ENCODE assay signal across 16 cellular contexts in genomic region chr18:46542545-46542944, GRCh38.
DNase-seq lines count a peak whose midpoint lies in the region; ATAC-seq, FAIRE-seq and TF ChIP-seq lines count a peak whose summit lies in the region.
"Had no signal": no experiment of that assay in that cellular context is flagged by ENCODE, and none has a peak within 500 bp of the region (broad histone marks: within the 10 kb centered on the region; RNA-seq: fewer than 3 reads in every experiment).

No MANE protein-coding gene starts in this region.

- H3K27me3 ChIP-seq in adipocyte (replicated peaks; ENCODE audit: control insufficient read depth, insufficient read depth, low read length) (no peaks in the 10 kb centered on the region), aorta (ENCODE audit: control insufficient read depth in 1 of 2, insufficient read depth in 2 of 2, low read length in 1 of 2) (no peaks in the 10 kb centered on the region)

- H3K36me3 ChIP-seq in adipocyte (ENCODE audit: control insufficient read depth, insufficient read depth, low read length, severe bottlenecking) (no peaks in the 10 kb centered on the region), aorta (ENCODE audit: control insufficient read depth in 1 of 2, insufficient read depth in 2 of 2, low read length in 1 of 2) (no peaks in the 10 kb centered on the region)
- H3K36me3 ChIP-seq: gastroesophageal sphincter had no signal

- H3K36me3 Mint-ChIP-seq in activated T-cell treated with anti-CD3 and anti-CD28 coated beads, Interleukin-2, amount 50 U/mL, for 4 hours (ENCODE audit: insufficient read depth), result no peaks in the 10 kb centered on the region
- H3K36me3 Mint-ChIP-seq: activated CD4-positive, alpha-beta memory T cell treated with anti-CD3 and anti-CD28 coated beads for 36 hours had no signal

- ATAC-seq in A549 (no peak), aorta (ENCODE audit: low FRiP score) (no peak), GM21423 (IDR thresholded peaks at IDR 0.05; ENCODE audit: unreplicated experiment) (no peak)
- ATAC-seq in activated T-cell treated with anti-CD3 and anti-CD28 coated beads, Interleukin-2, amount 50 U/mL, for 4 hours, result no peak
- ATAC-seq: gastroesophageal sphincter had no signal

- no peak overlapping the region for H3K4me3 ChIP-seq in A549
- no peak overlapping the region for H3K4me3 ChIP-seq in adipocyte (ENCODE audit: low read length)
- no peak overlapping the region for H3K4me3 ChIP-seq in aorta (ENCODE audit: low read length in 2 of 2)
- H3K4me3 ChIP-seq: gastroesophageal sphincter had no signal

- H3K4me2 ChIP-seq in A549, result no peak overlapping the region

- intact Hi-C loops in aorta (cut with DNase I), result no loop called here

- no peak for TF ChIP-seq EP300 in A549 (IDR thresholded peaks at IDR 0.05)

- H3K9me3 Mint-ChIP-seq in activated T-cell treated with anti-CD3 and anti-CD28 coated beads, Interleukin-2, amount 50 U/mL, for 4 hours, result no peaks in the 10 kb centered on the region
- H3K9me3 Mint-ChIP-seq: activated CD4-positive, alpha-beta memory T cell treated with anti-CD3 and anti-CD28 coated beads for 36 hours had no signal

- no peak for TF ChIP-seq CTCF in A549 (IDR thresholded peaks at IDR 0.05)

- peaks cover 11% of the 10 kb centered on the region for H3K27me3 Mint-ChIP-seq in activated T-cell treated with anti-CD3 and anti-CD28 coated beads, Interleukin-2, amount 50 U/mL, for 4 hours (ENCODE audit: low read depth)

- FAIRE-seq in A549 (lab: Jason Lieb, UNC), result no peak
- FAIRE-seq: astrocyte, islet of Langerhans had no signal

- TF ChIP-seq RAD21 in A549 (conservative IDR thresholded peaks at IDR 0.05 in 1 of 2, IDR thresholded peaks at IDR 0.05 in 1 of 2), result no peak

- WGBS in A549 (ENCODE audit: missing lambda C conversion rate), result 5% methylated on average over 5 of the region's 5 CpGs
- WGBS in aorta, 2 donors, result 50 to 52% methylated on average over 5 of the region's 5 CpGs

- H3K4me3 Mint-ChIP-seq in activated T-cell treated with anti-CD3 and anti-CD28 coated beads, Interleukin-2, amount 50 U/mL, for 4 hours, result no peak overlapping the region
- H3K4me3 Mint-ChIP-seq: activated CD4-positive, alpha-beta memory T cell treated with anti-CD3 and anti-CD28 coated beads for 36 hours; HFFc6 had no signal

- H3K27ac ChIP-seq in A549 (no peak overlapping the region), aorta (ENCODE audit: low read depth in 1 of 2, low read length in 2 of 2) (no peak overlapping the region)
- H3K27ac ChIP-seq: gastroesophageal sphincter had no signal

- H3K9ac ChIP-seq in adipocyte (ENCODE audit: low read length), result no peak overlapping the region

- CTCF ChIA-PET in A549 (lab: Yijun Ruan, JAX), result no interaction called here

- H3K4me1 ChIP-seq in A549 (no peaks in the 10 kb centered on the region), adipocyte (ENCODE audit: control insufficient read depth, insufficient read depth, low read length) (no peaks in the 10 kb centered on the region), aorta (ENCODE audit: control insufficient read depth in 1 of 2, insufficient read depth in 2 of 2, low read length in 2 of 2) (no peaks in the 10 kb centered on the region)
- H3K4me1 ChIP-seq: Caco-2, gastroesophageal sphincter had no signal

- DNase-seq in A549 (ENCODE audit: low read depth in 1 of 2, low spot score in 1 of 2) (no peak), LHCN-M2 (ENCODE audit: low read depth) (peak; percentile 6), adipocyte (ENCODE audit: low read depth) (peak; percentile 21), iPS-NIHi7 (ENCODE audit: extremely low spot score) (peak; percentile 67), NCI-H748 (lab: John Stamatoyannopoulos, UW; ENCODE audit: unreplicated experiment) (no peak), aorta (no peak)
- no peak for DNase-seq in activated T-cell treated with anti-CD3 and anti-CD28 coated beads, Interleukin-2, amount 50 U/mL, for 4 hours
- DNase-seq: activated CD4-positive, alpha-beta memory T cell treated with anti-CD3 and anti-CD28 coated beads for 36 hours; effector CD4-positive, alpha-beta T cell; HFFc6; NCI-H2227 treated with DMSO at 0.1 percent for 48 hours had no signal

- H3K9me3 ChIP-seq in A549 (no peaks in the 10 kb centered on the region), adipocyte (ENCODE audit: control insufficient read depth, low read length) (no peaks in the 10 kb centered on the region), aorta (ENCODE audit: control insufficient read depth, low read length) (no peaks in the 10 kb centered on the region)
- H3K9me3 ChIP-seq: Caco-2, gastroesophageal sphincter had no signal

- no peak for TF ChIP-seq POLR2A in A549 (IDR thresholded peaks at IDR 0.05; ENCODE audit: low read length)

- no peaks in the 10 kb centered on the region for H3K4me1 Mint-ChIP-seq in activated T-cell treated with anti-CD3 and anti-CD28 coated beads, Interleukin-2, amount 50 U/mL, for 4 hours (ENCODE audit: low read depth)

- POLR2A ChIA-PET in A549 (lab: Yijun Ruan, JAX), result no interaction called here

TF ChIP-seq in A549, 52 proteins besides CTCF, POLR2A, EP300 and RAD21:
- TF ChIP-seq HOXB13 (CRISPR knock-in tag; IDR thresholded peaks at IDR 0.05; ENCODE audit: low read depth) (no peak), ELK1 (IDR thresholded peaks at IDR 0.05; ENCODE audit: low read depth, low read length) (no peak), EHMT2 (IDR thresholded peaks at IDR 0.05; ENCODE audit: low read depth) (peak; percentile 67; the same call in 1 of the 2 replicates), MAZ (IDR thresholded peaks at IDR 0.05; ENCODE audit: borderline replicate concordance, low read depth, low read length) (no peak), JUNB (IDR thresholded peaks at IDR 0.05) (no peak), REST (IDR thresholded peaks at IDR 0.05) (peak; percentile 85), RNF2 (IDR thresholded peaks at IDR 0.05; ENCODE audit: borderline replicate concordance, low read depth) (no peak)

Comparison
In these comparisons a context has a peak if more than half of its experiments do, and no peak if none do; other contexts are left out.
1. DNase-seq: peak in LHCN-M2 (single experiment), adipocyte (single experiment) and iPS-NIHi7 (single experiment); none in A549 (0 of 2), NCI-H748 (single experiment), aorta (0 of 2) and activated T-cell treated with anti-CD3 and anti-CD28 coated beads, Interleukin-2, amount 50 U/mL, for 4 hours (single experiment).